Comparison of ENCODE assay signal across 10 cellular contexts in the genomic region with DNA sequence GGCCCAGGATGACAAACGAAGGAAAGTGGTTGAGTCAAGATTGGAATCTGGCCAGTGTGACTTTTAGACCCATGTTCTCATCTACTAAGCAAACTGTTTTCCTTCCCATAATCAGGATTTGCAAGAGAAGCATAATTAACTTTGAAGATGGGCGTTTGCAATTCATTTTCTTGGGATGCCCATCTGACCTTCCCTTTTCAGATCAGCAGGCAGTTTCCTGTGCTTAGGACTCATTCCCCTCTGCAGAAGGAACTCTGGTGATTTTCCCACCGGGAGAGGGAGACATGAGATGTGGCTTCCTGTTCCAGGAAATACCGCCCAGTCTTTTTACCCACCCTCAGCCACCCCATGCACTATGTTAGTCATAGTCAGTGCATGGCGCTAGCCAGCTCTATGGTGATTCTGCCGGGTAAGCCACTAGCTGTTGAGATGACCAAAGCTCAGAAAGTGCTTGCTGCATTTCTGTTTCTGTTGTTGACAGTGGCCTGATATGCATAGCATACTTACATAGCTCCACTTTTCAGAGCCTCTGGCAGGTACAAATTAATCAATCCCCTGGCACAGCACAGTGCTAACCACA.
A peak's percentile ranks its signal among the peaks of the same experiment; 100 is the strongest.
DNase-seq lines count a peak whose midpoint lies in the region; ATAC-seq and TF ChIP-seq lines count a peak whose summit lies in the region.
"Had no signal": no experiment of that assay in that cellular context is flagged by ENCODE, and none has a peak within 500 bp of the region (broad histone marks: within the 10 kb centered on the region; RNA-seq: fewer than 3 reads in every experiment).

No MANE protein-coding gene starts in this region.

- H2AFZ ChIP-seq in PC-3 (ENCODE audit: low read length): peak overlapping the region; percentile 12

- H3K4me3 Mint-ChIP-seq in osteocyte (ENCODE audit: unreplicated experiment): peak overlapping the region; percentile 31
- H3K4me3 Mint-ChIP-seq: activated naive CD8-positive, alpha-beta T cell treated with anti-CD3 and anti-CD28 coated beads for 36 hours had no signal

- H3K4me2 ChIP-seq in BLaER1 treated with 17β-estradiol and CSF1 and Interleukin-3, amounts not matched to agents 10 nM and 100 nM: peak overlapping the region; percentile 50 to 79 (median 64)
- peak overlapping the region; percentile 26 for H3K4me2 ChIP-seq in PC-3 (ENCODE audit: low read length)

- H3K4me1 ChIP-seq in BLaER1 treated with 17β-estradiol and CSF1 and Interleukin-3, amounts not matched to agents 10 nM and 100 nM: peaks cover 28 to 47% (median 34%) of the 10 kb centered on the region in 10 experiments
- peaks cover 30% of the 10 kb centered on the region for H3K4me1 ChIP-seq in PC-3 (ENCODE audit: insufficient read depth, low read length)
- peaks cover 29 to 36% (median 34%) of the 10 kb centered on the region in 4 donors for H3K4me1 ChIP-seq in esophagus muscularis mucosa

- peak; percentile 47 for TF ChIP-seq CTCF in PC-3 (conservative IDR thresholded peaks at IDR 0.05; ENCODE audit: low read depth, low read length)
- TF ChIP-seq CTCF in esophagus muscularis mucosa (IDR thresholded peaks at IDR 0.05): no peak
- no peak for TF ChIP-seq CTCF in osteocyte (IDR thresholded peaks at IDR 0.05)

- peak overlapping the region in 2 of 11 experiments; percentile 12 to 36; a peak in 4 of 22 replicates for H3K27ac ChIP-seq in BLaER1 treated with 17β-estradiol and CSF1 and Interleukin-3, amounts not matched to agents 10 nM and 100 nM
- H3K27ac ChIP-seq in PC-3 (ENCODE audit: low read length) (peak overlapping the region; percentile 77), esophagus muscularis mucosa (replicated peaks in 1 of 4) (peak overlapping the region; percentile 38 to 69 (median 52))

- H3K9me3 ChIP-seq in BLaER1 treated with 17β-estradiol and CSF1 and Interleukin-3, amounts not matched to agents 10 nM and 100 nM (replicated peaks in 1 of 11): peaks cover 0 to 14% (median 5%) of the 10 kb centered on the region in 11 experiments; a peak in 12 of 22 replicates
- H3K9me3 ChIP-seq in PC-3 (ENCODE audit: low read length) (no peaks in the 10 kb centered on the region), esophagus muscularis mucosa (no peaks in the 10 kb centered on the region)

- peaks cover 0 to 27% (median 0%) of the 10 kb centered on the region in 11 experiments; a peak in 8 of 22 replicates for H3K36me3 ChIP-seq in BLaER1 treated with 17β-estradiol and CSF1 and Interleukin-3, amounts not matched to agents 10 nM and 100 nM
- H3K36me3 ChIP-seq in PC-3 (ENCODE audit: low read depth, low read length) (0 out of 2 replicates have a peak, but pooled peaks cover 2% of the 10 kb centered on the region), esophagus muscularis mucosa (no peaks in the 10 kb centered on the region)

- DNase-seq in PC-3: peak; percentile 88
- DNase-seq in esophagus muscularis mucosa (ENCODE audit: extremely low spot score): no peak
- no peak for DNase-seq in osteocyte (ENCODE audit: extremely low spot score, unreplicated experiment)
- DNase-seq in effector CD8-positive, alpha-beta T cell (lab: John Stamatoyannopoulos, UW): no peak
- DNase-seq: activated naive CD8-positive, alpha-beta T cell treated with anti-CD3 and anti-CD28 coated beads for 36 hours; NCI-H1092 treated with DMSO at 0.1 percent for 48 hours had no signal

- H3F3A ChIP-seq in PC-3 (ENCODE audit: low read length, unreplicated experiment): no peaks in the 10 kb centered on the region

- H3K4me3 ChIP-seq in BLaER1 treated with 17β-estradiol and CSF1 and Interleukin-3, amounts not matched to agents 10 nM and 100 nM: no peak overlapping the region; a peak in 1 of 20 replicates
- H3K4me3 ChIP-seq in PC-3 (ENCODE audit: low read length) (no peak overlapping the region), esophagus muscularis mucosa (no peak overlapping the region)

- CTCF ChIA-PET in PC-3 (lab: Charles Lee): interaction anchor here (0.7 kb wide), 1 partner anchor 24 kb away, joined by 5 read pairs; no protein-coding TSS in a partner anchor

- H4K20me1 ChIP-seq in BLaER1 treated with 17β-estradiol and CSF1 and Interleukin-3, amounts not matched to agents 10 nM and 100 nM: peaks cover 0 to 62% (median 8%) of the 10 kb centered on the region in 11 experiments; a peak in 10 of 22 replicates
- H4K20me1 ChIP-seq in PC-3 (ENCODE audit: low read length): no peaks in the 10 kb centered on the region

- ATAC-seq in PC-3 (peak; percentile 97), HG03025 (IDR thresholded peaks at IDR 0.05; ENCODE audit: low FRiP score, unreplicated experiment) (no peak), HG03378 (IDR thresholded peaks at IDR 0.05; ENCODE audit: unreplicated experiment) (no peak), GM21619 (IDR thresholded peaks at IDR 0.05; ENCODE audit: unreplicated experiment) (no peak)

- H3K9me3 Mint-ChIP-seq in osteocyte (ENCODE audit: unreplicated experiment): no peaks in the 10 kb centered on the region
- H3K9me3 Mint-ChIP-seq: activated naive CD8-positive, alpha-beta T cell treated with anti-CD3 and anti-CD28 coated beads for 36 hours had no signal

- no peaks in the 10 kb centered on the region for H3K27me3 Mint-ChIP-seq in osteocyte (ENCODE audit: unreplicated experiment)
- H3K27me3 Mint-ChIP-seq: activated naive CD8-positive, alpha-beta T cell treated with anti-CD3 and anti-CD28 coated beads for 36 hours had no signal

- BruUV-seq in PC-3 (replicated peaks; lab: Mats Ljungman, UMichigan): no TSS peak

- peaks cover 64% of the 10 kb centered on the region for H3K4me1 Mint-ChIP-seq in osteocyte (ENCODE audit: unreplicated experiment)

- TF ChIP-seq EP300 in esophagus muscularis mucosa (IDR thresholded peaks at IDR 0.05): no peak

- intact Hi-C loops in PC-3 (cut with micrococcal nuclease): no loop called here
- intact Hi-C loops in esophagus muscularis mucosa (cut with DNase I): no loop called here

- no peaks in the 10 kb centered on the region for H3K9me2 ChIP-seq in PC-3 (replicated peaks; ENCODE audit: low read length)

- H3K79me2 ChIP-seq in PC-3 (ENCODE audit: low read length): no peaks in the 10 kb centered on the region

- H3K9ac ChIP-seq in BLaER1 treated with 17β-estradiol and CSF1 and Interleukin-3, amounts not matched to agents 10 nM and 100 nM: 0 out of 22 replicates have a peak overlapping the region, but pooled peaks of 1 of the 11 experiments have one; percentile 12
- H3K9ac ChIP-seq in PC-3 (ENCODE audit: low read length): peak overlapping the region; percentile 9; the same call in 1 of the 2 replicates

- H3K27me3 ChIP-seq in BLaER1 treated with 17β-estradiol and CSF1 and Interleukin-3, amounts not matched to agents 10 nM and 100 nM: no peaks in the 10 kb centered on the region
- H3K27me3 ChIP-seq in PC-3 (ENCODE audit: low read length): no peaks in the 10 kb centered on the region
- no peaks in the 10 kb centered on the region for H3K27me3 ChIP-seq in esophagus muscularis mucosa

- TF ChIP-seq POLR2A in esophagus muscularis mucosa (IDR thresholded peaks at IDR 0.05; ENCODE audit: low read depth): no peak

- H3K27ac Mint-ChIP-seq in osteocyte (ENCODE audit: unreplicated experiment): peak overlapping the region; percentile 92
- H3K27ac Mint-ChIP-seq: activated naive CD8-positive, alpha-beta T cell treated with anti-CD3 and anti-CD28 coated beads for 36 hours had no signal

- no peaks in the 10 kb centered on the region for H3K36me3 Mint-ChIP-seq in osteocyte (ENCODE audit: unreplicated experiment)

- POLR2A ChIA-PET in PC-3 (lab: Charles Lee; ENCODE audit: unreplicated experiment): interaction anchor here (0.9 kb wide), 1 partner anchor 8 kb away, joined by 3 read pairs; no protein-coding TSS in a partner anchor

- WGBS in esophagus muscularis mucosa: 18% methylated on average over 6 of the region's 6 CpGs
